ENCODE assay signal across 8 cellular contexts in the genomic region with DNA sequence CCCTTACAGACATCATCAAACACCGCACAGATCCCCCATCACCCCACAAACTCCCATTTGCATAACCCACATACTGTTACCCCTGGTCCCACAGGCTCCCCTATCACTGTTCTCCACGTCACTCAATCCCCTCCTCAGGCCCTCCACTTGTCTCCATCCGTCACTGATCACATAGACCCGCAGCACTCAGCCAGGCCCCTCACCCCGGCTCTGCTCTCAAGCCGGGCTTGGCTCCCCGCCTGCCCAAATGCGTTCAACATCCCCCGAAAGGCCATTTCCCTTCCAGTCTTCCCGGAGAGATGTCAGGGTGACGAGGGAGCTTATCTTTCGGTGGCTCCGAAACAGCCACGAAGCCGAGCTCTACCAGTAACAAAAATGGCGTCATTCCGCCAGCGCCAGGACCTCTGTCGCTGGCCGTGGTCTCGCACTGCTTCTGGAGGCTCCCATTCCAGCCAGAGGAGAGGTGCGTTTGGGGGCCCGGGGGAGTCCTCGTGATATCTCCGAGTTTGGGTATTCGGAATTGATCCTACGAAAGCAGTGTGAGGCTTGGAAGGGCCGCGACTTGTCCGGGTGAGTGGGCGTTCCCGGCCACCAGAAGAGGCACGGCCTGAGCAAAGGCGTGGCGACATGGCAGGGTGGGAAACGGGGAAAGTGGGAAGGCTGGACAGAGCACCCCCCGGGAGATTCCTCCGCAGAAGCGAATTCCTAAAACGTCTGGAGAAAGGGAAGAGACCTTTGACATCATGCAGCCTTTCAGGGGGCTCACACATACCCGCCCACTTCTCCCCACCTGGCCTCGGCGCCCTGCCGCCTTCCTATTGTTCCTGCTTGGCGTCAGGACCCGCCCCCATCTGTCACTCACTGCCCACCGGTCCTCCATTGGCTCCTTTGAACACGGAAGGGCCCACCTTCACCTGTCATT. TPM values are rescaled to one million over a fixed set of nuclear protein-coding genes. Genes with fewer than 3 reads are reported as not detected.
A peak's percentile ranks its signal among the peaks of the same experiment; 100 is the strongest.
DNase-seq lines count a peak whose midpoint lies in the region; ATAC-seq, FAIRE-seq and TF ChIP-seq lines count a peak whose summit lies in the region.

TSS of gene ZNF630 (minus strand) at position 577 of the 922 bp plus-strand sequence. CDS start 4,754 bp downstream, outside the sequence.

- peak; percentile 74 for ATAC-seq in HG03565 (IDR thresholded peaks at IDR 0.05; ENCODE audit: unreplicated experiment)

- peak within 1 kb of the TSS; percentile 10 for H2BK12ac ChIP-seq in neuronal stem cell (ENCODE audit: low read length)

- no peak within 1 kb of the TSS for H3K14ac ChIP-seq in neuronal stem cell (ENCODE audit: low read length)

- BruUV-seq in PC-9 (replicated peaks; lab: Mats Ljungman, UMichigan) = TSS peak; percentile 86

- H3K9me2 ChIP-seq in PC-9 (ENCODE audit: insufficient read depth) = no peaks in the 10 kb centered on the region

- no peak within 1 kb of the TSS for H4K91ac ChIP-seq in neuronal stem cell (ENCODE audit: low read depth, low read length, poor library complexity)

- no peak within 1 kb of the TSS for H3K4ac ChIP-seq in neuronal stem cell (ENCODE audit: low read length)

- H3K23ac ChIP-seq in neuronal stem cell (ENCODE audit: low read depth, low read length, poor library complexity) = no peak within 1 kb of the TSS

- H2BK15ac ChIP-seq in neuronal stem cell (ENCODE audit: low read length) = no peak within 1 kb of the TSS

- H3F3A ChIP-seq in PC-9 (ENCODE audit: insufficient read depth, low read depth) = no peaks in the 10 kb centered on the region

- no peaks in the 10 kb centered on the region for H3K9me3 ChIP-seq in PC-9 (ENCODE audit: insufficient read depth, low read depth)
- no peaks in the 10 kb centered on the region for H3K9me3 ChIP-seq in neuronal stem cell (replicated peaks in 1 of 2; ENCODE audit: control insufficient read depth in 2 of 2, insufficient read depth in 1 of 2, low read depth in 1 of 2, low read length in 2 of 2)
- H3K9me3 ChIP-seq in subcutaneous abdominal adipose tissue (ENCODE audit: control insufficient read depth in 5 of 5, low read length in 5 of 5) = peaks cover 0 to 2% (median 0%) of the 10 kb centered on the region in 5 donors

- H2AFZ ChIP-seq in PC-9 = peak within 1 kb of the TSS; percentile 77
- H2AFZ ChIP-seq in neuronal stem cell (ENCODE audit: low read length) = peak within 1 kb of the TSS; percentile 83

- POLR2A ChIA-PET in PC-9 (lab: Charles Lee; ENCODE audit: unreplicated experiment) = no interaction called here

- H4K8ac ChIP-seq in neuronal stem cell (ENCODE audit: low read depth, low read length) = no peak within 1 kb of the TSS

- peak within 1 kb of the TSS; percentile 91 for H3K18ac ChIP-seq in neuronal stem cell (ENCODE audit: low read length)

- peak within 1 kb of the TSS; percentile 64 for H3K4me3 ChIP-seq in AG10803 (ENCODE audit: low read length)
- H3K4me3 ChIP-seq in PC-9 = peak within 1 kb of the TSS; percentile 53; the same call in 1 of the 2 replicates
- H3K4me3 ChIP-seq in neuronal stem cell (ENCODE audit: low read length in 2 of 2) = peak within 1 kb of the TSS; percentile 43 to 90
- H3K4me3 ChIP-seq in subcutaneous abdominal adipose tissue (ENCODE audit: low read depth in 1 of 5, low read length in 5 of 5) = peak within 1 kb of the TSS; percentile 70 to 84 (median 77)

- H4K20me1 ChIP-seq in PC-9 (ENCODE audit: insufficient read depth) = no peaks in the 10 kb centered on the region

- H3K27ac ChIP-seq in PC-9 (no peak within 1 kb of the TSS), neuronal stem cell (replicated peaks; ENCODE audit: low read length) (peak within 1 kb of the TSS; percentile 89), subcutaneous abdominal adipose tissue (ENCODE audit: low read depth, low read length) (peak within 1 kb of the TSS; percentile 63)

- no CpG with 5 or more reads among the region's 48 CpGs for WGBS in neuronal stem cell (ENCODE audit: extremely low coverage in 2 of 2, insufficient read length in 2 of 2, insufficient replicate concordance in 1 of 2), 2 donors

- H2BK120ac ChIP-seq in neuronal stem cell (ENCODE audit: low read depth, low read length) = no peak within 1 kb of the TSS

- H3K27me3 ChIP-seq in PC-9 (ENCODE audit: insufficient read depth, low read depth) = no peaks in the 10 kb centered on the region
- H3K27me3 ChIP-seq in neuronal stem cell (ENCODE audit: control insufficient read depth in 3 of 3, insufficient read depth in 3 of 3, low read depth in 1 of 3, low read length in 3 of 3) = no peaks in the 10 kb centered on the region
- no peaks in the 10 kb centered on the region for H3K27me3 ChIP-seq in subcutaneous abdominal adipose tissue (ENCODE audit: control insufficient read depth in 5 of 5, insufficient read depth in 4 of 5, low read length in 5 of 5)

- H3K4me1 ChIP-seq in PC-9 (replicated peaks; ENCODE audit: insufficient read depth) (no peaks in the 10 kb centered on the region), neuronal stem cell (ENCODE audit: control insufficient read depth in 2 of 2, insufficient read depth in 1 of 2, low read depth in 1 of 2, low read length in 2 of 2) (peaks cover 0 to 2% of the 10 kb centered on the region in 2 donors), subcutaneous abdominal adipose tissue (ENCODE audit: control insufficient read depth in 5 of 5, insufficient read depth in 5 of 5, low read length in 5 of 5) (peaks cover 0 to 10% (median 5%) of the 10 kb centered on the region in 5 donors)

- intact Hi-C loops in PC-9 (cut with micrococcal nuclease; ENCODE audit: unreplicated experiment) = no loop called here

- H3K9ac ChIP-seq in neuronal stem cell (ENCODE audit: low read depth, low read length, poor library complexity) (peak within 1 kb of the TSS; percentile 44), subcutaneous abdominal adipose tissue (ENCODE audit: low read length in 5 of 5) (peak within 1 kb of the TSS; percentile 63 to 83 (median 69))

- H3K4me2 ChIP-seq in PC-9 (peak within 1 kb of the TSS; percentile 60), neuronal stem cell (ENCODE audit: insufficient read depth, low read length, poor library complexity, severe bottlenecking) (peak within 1 kb of the TSS; percentile 54)

- peak; percentile 2 for DNase-seq in AG10803 (ENCODE audit: low read depth)
- DNase-seq in GM19240 (ENCODE audit: insufficient read length, low spot score) = peak; percentile 84
- peak in 1 of 2 experiments; percentile 55 for DNase-seq in PC-9
- peak; percentile 61 for DNase-seq in activated naive CD4-positive, alpha-beta T cell treated with Interleukin-2 at 50 U/mL for 16 hours
- DNase-seq in frontal cortex (ENCODE audit: low spot score in 2 of 2) = peak; percentile 6 to 54
- DNase-seq in neuronal stem cell (ENCODE audit: low spot score) = peak; percentile 41

- peak within 1 kb of the TSS; percentile 66 for H2BK5ac ChIP-seq in neuronal stem cell (ENCODE audit: low read length)

- no peak within 1 kb of the TSS for H2AK5ac ChIP-seq in neuronal stem cell (ENCODE audit: low read depth, low read length)

- FAIRE-seq in frontal cortex (lab: Jason Lieb, UNC) = no peak

- TF ChIP-seq CTCF in AG10803 (conservative IDR thresholded peaks at IDR 0.05; ENCODE audit: low read length) (no peak), PC-9 (conservative IDR thresholded peaks at IDR 0.05) (no peak)

- CTCF ChIA-PET in PC-9 (lab: Charles Lee) = no interaction called here

- no peaks in the 10 kb centered on the region for H3K79me2 ChIP-seq in PC-9 (ENCODE audit: low read depth)

- H3K36me3 ChIP-seq in PC-9 (ENCODE audit: low read depth) (no peaks in the 10 kb centered on the region), neuronal stem cell (replicated peaks in 1 of 2; ENCODE audit: control insufficient read depth in 2 of 2, insufficient read depth in 2 of 2, low read length in 2 of 2) (no peaks in the 10 kb centered on the region), subcutaneous abdominal adipose tissue (ENCODE audit: control insufficient read depth in 5 of 5, insufficient read depth in 5 of 5, low read length in 5 of 5) (no peaks in the 10 kb centered on the region)

- H3K79me1 ChIP-seq in neuronal stem cell (ENCODE audit: low read depth, low read length) = no peaks in the 10 kb centered on the region

RNA-seq across cellular contexts. Expression of gene ZNF630, which starts in this region (rescaled TPM):
- 2.3 and 3.0 TPM in 2 replicates for total RNA-seq in PC-9 (2021)
- total RNA-seq in frontal cortex = 8.6 TPM
- 1.3 TPM for polyA plus RNA-seq in neuronal stem cell (2013, experiment 1 of 2)
- polyA plus RNA-seq in neuronal stem cell (2013, experiment 2 of 2) = 1.1 TPM
